In genomic region chr11:130478881-130479280, GRCh38 we compare ENCODE assay signal across 17 cellular contexts. TPM values are rescaled to one million over a fixed set of nuclear protein-coding genes. Genes with fewer than 3 reads are reported as not detected.
DNase-seq lines count a peak whose midpoint lies in the region; ATAC-seq, FAIRE-seq and TF ChIP-seq lines count a peak whose summit lies in the region.
"Had no signal": no experiment of that assay in that cellular context is flagged by ENCODE, and none has a peak within 500 bp of the region (broad histone marks: within the 10 kb centered on the region; RNA-seq: fewer than 3 reads in every experiment).

No MANE protein-coding gene starts in this region.

- no peak for TF ChIP-seq CTCF in astrocyte (IDR thresholded peaks at IDR 0.05; ENCODE audit: insufficient read depth, low read depth, low read length)
- no peak for TF ChIP-seq CTCF in thoracic aorta (IDR thresholded peaks at IDR 0.05)

- H3K4me1 Mint-ChIP-seq in astrocyte (ENCODE audit: low read depth, unreplicated experiment): peaks cover 16% of the 10 kb centered on the region
- H3K4me1 Mint-ChIP-seq: memory B cell had no signal

- no peaks in the 10 kb centered on the region for H3K36me3 ChIP-seq in astrocyte (ENCODE audit: insufficient read depth, low read length)
- peaks cover 2% of the 10 kb centered on the region for H3K36me3 ChIP-seq in thoracic aorta
- H3K36me3 ChIP-seq: WERI-Rb-1 had no signal

- peak overlapping the region; percentile 76 for H3K4me2 ChIP-seq in astrocyte (ENCODE audit: low read length)
- H3K4me2 ChIP-seq: KMS-11 had no signal

- H3K27me3 Mint-ChIP-seq in astrocyte (ENCODE audit: low read depth, unreplicated experiment): peaks cover 7% of the 10 kb centered on the region

- H3K4me1 ChIP-seq in astrocyte (ENCODE audit: insufficient read depth, low read length) (peaks cover 48% of the 10 kb centered on the region), thoracic aorta (ENCODE audit: control insufficient read depth in 1 of 2, low read depth in 2 of 2) (peaks cover 17 to 47% of the 10 kb centered on the region in 2 donors)

- no peak for FAIRE-seq in astrocyte (lab: Jason Lieb, UNC)
- FAIRE-seq: GM19239 had no signal

- no peak overlapping the region for H3K27ac Mint-ChIP-seq in astrocyte (ENCODE audit: unreplicated experiment)
- H3K27ac Mint-ChIP-seq: activated T-cell treated with anti-CD3 and anti-CD28 coated beads, Interleukin-2, amount 50 U/mL, for 72 hours; memory B cell had no signal

- no peak for ATAC-seq in thoracic aorta (ENCODE audit: insufficient number of reproducible peaks, low FRiP score, low read depth)
- ATAC-seq in GM19351 (IDR thresholded peaks at IDR 0.05; ENCODE audit: unreplicated experiment): no peak
- ATAC-seq: activated T-cell treated with anti-CD3 and anti-CD28 coated beads, Interleukin-2, amount 50 U/mL, for 72 hours had no signal

- peak overlapping the region; percentile 79 for H3K9ac ChIP-seq in astrocyte (ENCODE audit: low read length)
- H3K9ac ChIP-seq: KMS-11 had no signal

- H3K27ac ChIP-seq in astrocyte (ENCODE audit: low read depth, low read length) (peak overlapping the region; percentile 82), thoracic aorta (peak overlapping the region; percentile 74 to 85)
- H3K27ac ChIP-seq: KMS-11, WERI-Rb-1 had no signal

- no peaks in the 10 kb centered on the region for H3K79me2 ChIP-seq in astrocyte (ENCODE audit: insufficient read depth, low read length)

- H4K20me1 ChIP-seq in astrocyte (ENCODE audit: insufficient read depth, low read length): no peaks in the 10 kb centered on the region

- no peak for TF ChIP-seq RAD21 in Ishikawa (IDR thresholded peaks at IDR 0.05; ENCODE audit: low read depth)

- H3K4me3 Mint-ChIP-seq in astrocyte (ENCODE audit: unreplicated experiment): no peak overlapping the region
- H3K4me3 Mint-ChIP-seq: activated T-cell treated with anti-CD3 and anti-CD28 coated beads, Interleukin-2, amount 50 U/mL, for 72 hours; memory B cell had no signal

- H3K4me3 ChIP-seq in astrocyte (ENCODE audit: insufficient read depth, low read depth, low read length): no peak overlapping the region
- no peak overlapping the region for H3K4me3 ChIP-seq in thoracic aorta

- no peak overlapping the region for H2AFZ ChIP-seq in astrocyte (ENCODE audit: low read depth, low read length)

- H3K36me3 Mint-ChIP-seq in astrocyte (ENCODE audit: low read depth, unreplicated experiment): no peaks in the 10 kb centered on the region
- H3K36me3 Mint-ChIP-seq: memory B cell had no signal

- H3K27me3 ChIP-seq in astrocyte (ENCODE audit: insufficient read depth, low read length) (no peaks in the 10 kb centered on the region), thoracic aorta (replicated peaks; ENCODE audit: insufficient read depth) (no peaks in the 10 kb centered on the region)

- H3K9me3 Mint-ChIP-seq in astrocyte (ENCODE audit: unreplicated experiment): peaks cover 1% of the 10 kb centered on the region
- H3K9me3 Mint-ChIP-seq: activated T-cell treated with anti-CD3 and anti-CD28 coated beads, Interleukin-2, amount 50 U/mL, for 72 hours; memory B cell had no signal

- no peaks in the 10 kb centered on the region for H3K9me3 ChIP-seq in astrocyte (ENCODE audit: insufficient read depth, low read depth, low read length)
- no peaks in the 10 kb centered on the region for H3K9me3 ChIP-seq in thoracic aorta
- H3K9me3 ChIP-seq: Caco-2 had no signal

- TF ChIP-seq EP300 in Ishikawa (IDR thresholded peaks at IDR 0.05; ENCODE audit: borderline replicate concordance): 0 out of 2 replicates have a peak, but pooled peaks have one; percentile 18

- peak; percentile 25 for DNase-seq in astrocyte (ENCODE audit: low read depth)
- peak; percentile 32 for DNase-seq in kidney tubule cell (ENCODE audit: low spot score)
- DNase-seq in thoracic aorta (ENCODE audit: low spot score): no peak
- DNase-seq in amniotic stem cell (lab: John Stamatoyannopoulos, UW): no peak
- DNase-seq in COLO829 (ENCODE audit: low spot score): no peak
- no peak for DNase-seq in SHP77 treated with DMSO at 0.1 percent for 48 hours (lab: John Stamatoyannopoulos, UW)
- DNase-seq: activated T-cell treated with anti-CD3 and anti-CD28 coated beads, Interleukin-2, amount 50 U/mL, for 72 hours; central memory CD4-positive, alpha-beta T cell; WERI-Rb-1 had no signal

TF ChIP-seq in Ishikawa, 13 proteins besides CTCF, POLR2A, EP300 and RAD21:
- TF ChIP-seq TCF12 (IDR thresholded peaks at IDR 0.05; ENCODE audit: low read depth) (0 out of 2 replicates have a peak, but pooled peaks have one; percentile 25), NFIC (IDR thresholded peaks at IDR 0.05) (no peak)

RNA-seq across cellular contexts. Expression of gene ADAMTS15, which starts 30.4 kb away (rescaled TPM):
- total RNA-seq in astrocyte: 10.0 and 13.8 TPM in 2 replicates
- total RNA-seq in thoracic aorta: 10 to 100 TPM; 10.8 to 14.1 TPM

RNA-seq across cellular contexts. Expression of gene ADAMTS8, which starts 50.5 kb away (rescaled TPM):
- total RNA-seq in astrocyte (0.17 and 0.20 TPM in 2 replicates), thoracic aorta (10 to 100 TPM in 1 of 2 donors, 1 to 10 TPM in 1; 5.3 to 17.6 TPM)
- total RNA-seq: activated T-cell treated with anti-CD3 and anti-CD28 coated beads, Interleukin-2, amount 50 U/mL, for 72 hours; Caco-2; glomerular endothelial cell; renal cortical epithelial cell had no signal

Comparison
In these comparisons a context has a peak if more than half of its experiments do, and no peak if none do; other contexts are left out.
1. DNase-seq: peak in astrocyte (single experiment) and kidney tubule cell (single experiment); none in thoracic aorta (single experiment), amniotic stem cell (single experiment), COLO829 (single experiment) and SHP77 treated with DMSO at 0.1 percent for 48 hours (single experiment).